In the genomic region with DNA sequence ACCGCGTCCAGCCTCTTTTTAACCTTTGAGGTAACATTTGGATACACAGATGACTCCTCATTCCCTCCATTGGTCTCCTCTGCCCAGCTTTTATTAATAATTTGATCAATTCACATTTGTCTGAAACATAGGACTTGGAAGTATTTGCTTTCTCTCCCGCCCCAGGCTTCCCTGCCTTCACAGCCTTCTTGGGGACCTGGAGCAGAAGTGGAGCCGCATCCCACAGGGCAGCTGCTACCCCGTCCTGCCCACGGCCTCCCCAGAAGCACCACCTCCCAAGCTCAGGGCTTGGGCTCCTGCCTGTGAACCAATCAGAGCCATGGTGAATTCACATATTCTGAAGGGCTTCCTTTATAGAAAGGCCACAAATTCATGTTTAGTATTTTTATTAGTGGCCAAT, we compare ENCODE assay signal across 37 cellular contexts.
"Had no signal": no experiment of that assay in that cellular context is flagged by ENCODE, and none has a peak within 500 bp of the region (broad histone marks: within the 10 kb centered on the region; RNA-seq: fewer than 3 reads in every experiment).

No MANE protein-coding gene starts in this region.

- H3K36me3 Mint-ChIP-seq: activated CD4-positive, alpha-beta memory T cell treated with anti-CD3 and anti-CD28 coated beads for 36 hours; activated CD8-positive, alpha-beta memory T cell treated with anti-CD3 and anti-CD28 coated beads, Interleukin-2, amount 10 ng/mL, durations not matched to agents 7 days and 5 days; activated naive CD8-positive, alpha-beta T cell had no signal

- H3K4me1 Mint-ChIP-seq: activated B cell treated with CpG ODN at 0.5 μM for 24 hours; activated CD4-positive, alpha-beta T cell treated with anti-CD3 and anti-CD28 coated beads for 36 hours; activated CD4-positive, alpha-beta T cell treated with anti-CD3 and anti-CD28 coated beads, Interleukin-2, amount 10 ng/mL, durations not matched to agents 24 days and 14 days; activated CD8-positive, alpha-beta memory T cell treated with anti-CD3 and anti-CD28 coated beads, Interleukin-2, amount 10 ng/mL, durations not matched to agents 7 days and 5 days; brain; endodermal cell; T-helper 17 cell had no signal

- H3K4me1 ChIP-seq: ascending aorta, breast epithelium, gastrocnemius medialis had no signal

- H3K27ac ChIP-seq: ascending aorta, breast epithelium, cardiac muscle cell, coronary artery, dorsolateral prefrontal cortex, gastrocnemius medialis, WERI-Rb-1 had no signal

- ATAC-seq: activated CD4-positive, alpha-beta T cell treated with anti-CD3 and anti-CD28 coated beads for 36 hours; activated CD4-positive, CD25-positive, alpha-beta regulatory T cell treated with anti-CD3 and anti-CD28 coated beads, Interleukin-2, amount 50 U/mL, for 24 hours; activated CD8-positive, alpha-beta memory T cell treated with anti-CD3 and anti-CD28 coated beads, Interleukin-2, amount 10 ng/mL, durations not matched to agents 7 days and 5 days; activated CD8-positive, alpha-beta T cell treated with anti-CD3 and anti-CD28 coated beads, Interleukin-2, amount 10 ng/mL, durations not matched to agents 7 days and 5 days; esophagus mucosa; gastrocnemius medialis; T-helper 17 cell had no signal

- H3K4me3 ChIP-seq: ascending aorta, breast epithelium, cardiac muscle cell, coronary artery, dorsolateral prefrontal cortex, gastrocnemius medialis had no signal

- DNase-seq: activated B cell treated with CpG ODN at 0.5 μM for 24 hours; activated CD4-positive, alpha-beta memory T cell treated with anti-CD3 and anti-CD28 coated beads for 36 hours; activated CD4-positive, alpha-beta T cell treated with anti-CD3 and anti-CD28 coated beads for 36 hours; activated CD4-positive, alpha-beta T cell treated with anti-CD3 and anti-CD28 coated beads, Interleukin-2, amount 10 ng/mL, durations not matched to agents 24 days and 14 days; activated CD8-positive, alpha-beta memory T cell treated with anti-CD3 and anti-CD28 coated beads, Interleukin-2, amount 10 ng/mL, durations not matched to agents 7 days and 5 days; activated CD8-positive, alpha-beta memory T cell treated with anti-CD3 and anti-CD28 coated beads, Interleukin-2, amount 50 U/mL, for 4 hours; activated CD8-positive, alpha-beta T cell treated with anti-CD3 and anti-CD28 coated beads, Interleukin-2, amount 10 ng/mL, durations not matched to agents 7 days and 5 days; activated gamma-delta T cell treated with Interleukin-2 at 50 U/mL for 16 hours; activated naive CD4-positive, alpha-beta T cell treated with anti-CD3 and anti-CD28 coated beads, Interleukin-2, amount 50 U/mL, for 16 hours; activated naive CD4-positive, alpha-beta T cell treated with Interleukin-2 at 50 U/mL for 16 hours; activated T-cell treated with anti-CD3 and anti-CD28 coated beads, Interleukin-2, amount 50 U/mL, for 1 hour; activated T-cell treated with anti-CD3 and anti-CD28 coated beads, Interleukin-2, amount 50 U/mL, for 48 hours; amniotic stem cell; central memory CD4-positive, alpha-beta T cell; cerebellar nuclear complex; effector memory CD4-positive, alpha-beta T cell; endodermal cell; foreskin fibroblast; gastrocnemius medialis; glutamatergic neuron; T-helper 1 cell; T-helper 17 cell; T1000; WERI-Rb-1 had no signal

- H3K27me3 ChIP-seq: ascending aorta, breast epithelium, cardiac muscle cell, dorsolateral prefrontal cortex, gastrocnemius medialis had no signal

- H3K27ac Mint-ChIP-seq: activated B cell treated with CpG ODN at 0.5 μM for 24 hours; activated CD4-positive, alpha-beta memory T cell treated with anti-CD3 and anti-CD28 coated beads for 36 hours; activated CD4-positive, alpha-beta T cell treated with anti-CD3 and anti-CD28 coated beads for 36 hours; activated CD4-positive, alpha-beta T cell treated with anti-CD3 and anti-CD28 coated beads, Interleukin-2, amount 10 ng/mL, durations not matched to agents 24 days and 14 days; activated CD8-positive, alpha-beta memory T cell treated with anti-CD3 and anti-CD28 coated beads, Interleukin-2, amount 10 ng/mL, durations not matched to agents 7 days and 5 days; activated CD8-positive, alpha-beta T cell treated with anti-CD3 and anti-CD28 coated beads, Interleukin-2, amount 10 ng/mL, durations not matched to agents 7 days and 5 days; activated naive CD8-positive, alpha-beta T cell; activated T-helper 1 cell treated with anti-CD3 and anti-CD28 coated beads, Interleukin-12 subunit alpha, Interleukin-12 subunit beta, Interleukin-2, Interleukin-4 antibody, amounts not matched to agents 30 ng/mL and 10 ng/mL and 1 ng/mL, durations not matched to agents 14 hours and 24 hours and 36 hours; activated T-helper 2 cell treated with anti-CD3 and anti-CD28 coated beads, Interferon-gamma antibody, Interleukin-2, Interleukin-4, amounts not matched to agents 10 μg/mL and 5 μg/mL and 100 μg/mL, durations not matched to agents 14 hours and 24 hours and 36 hours; brain; dendritic cell treated with granulocyte-macrophage colony-stimulating factor and Interleukin-4, amounts not matched to agents 40 ng/mL and 50 ng/mL, for 4 days; endodermal cell; T-helper 17 cell; T-helper 2 cell treated with Interferon-gamma antibody and Interleukin-4, amounts not matched to agents 5 μg/mL and 100 μg/mL, for 36 hours had no signal

- H3K4me3 Mint-ChIP-seq: activated B cell treated with CpG ODN at 0.5 μM for 24 hours; activated CD4-positive, alpha-beta memory T cell treated with anti-CD3 and anti-CD28 coated beads for 36 hours; activated CD4-positive, alpha-beta T cell treated with anti-CD3 and anti-CD28 coated beads for 36 hours; activated CD4-positive, alpha-beta T cell treated with anti-CD3 and anti-CD28 coated beads, Interleukin-2, amount 10 ng/mL, durations not matched to agents 24 days and 14 days; activated CD8-positive, alpha-beta memory T cell treated with anti-CD3 and anti-CD28 coated beads, Interleukin-2, amount 10 ng/mL, durations not matched to agents 7 days and 5 days; activated CD8-positive, alpha-beta T cell treated with anti-CD3 and anti-CD28 coated beads, Interleukin-2, amount 10 ng/mL, durations not matched to agents 7 days and 5 days; activated naive CD8-positive, alpha-beta T cell; activated T-helper 1 cell treated with anti-CD3 and anti-CD28 coated beads, Interleukin-12 subunit alpha, Interleukin-12 subunit beta, Interleukin-2, Interleukin-4 antibody, amounts not matched to agents 30 ng/mL and 10 ng/mL and 1 ng/mL, durations not matched to agents 14 hours and 24 hours and 36 hours; brain; dendritic cell treated with granulocyte-macrophage colony-stimulating factor and Interleukin-4, amounts not matched to agents 40 ng/mL and 50 ng/mL, for 4 days; endodermal cell; T-helper 17 cell; T-helper 2 cell treated with Interferon-gamma antibody and Interleukin-4, amounts not matched to agents 5 μg/mL and 100 μg/mL, for 36 hours had no signal

- H3K27me3 Mint-ChIP-seq: activated B cell treated with CpG ODN at 0.5 μM for 24 hours; activated CD4-positive, alpha-beta memory T cell treated with anti-CD3 and anti-CD28 coated beads for 36 hours; activated CD4-positive, alpha-beta T cell treated with anti-CD3 and anti-CD28 coated beads for 36 hours; activated CD4-positive, alpha-beta T cell treated with anti-CD3 and anti-CD28 coated beads, Interleukin-2, amount 10 ng/mL, durations not matched to agents 24 days and 14 days; activated CD8-positive, alpha-beta memory T cell treated with anti-CD3 and anti-CD28 coated beads, Interleukin-2, amount 10 ng/mL, durations not matched to agents 7 days and 5 days; activated naive CD8-positive, alpha-beta T cell; brain; dendritic cell treated with granulocyte-macrophage colony-stimulating factor and Interleukin-4, amounts not matched to agents 40 ng/mL and 50 ng/mL, for 4 days; T-helper 17 cell had no signal

- H3K9me3 ChIP-seq: ascending aorta, gastrocnemius medialis had no signal

- H3K9me3 Mint-ChIP-seq: endodermal cell had no signal

- H3K36me3 ChIP-seq: ascending aorta, breast epithelium, cardiac muscle cell, gastrocnemius medialis had no signal
